12 cellular contexts compared by ENCODE assay signal in the genomic region with DNA sequence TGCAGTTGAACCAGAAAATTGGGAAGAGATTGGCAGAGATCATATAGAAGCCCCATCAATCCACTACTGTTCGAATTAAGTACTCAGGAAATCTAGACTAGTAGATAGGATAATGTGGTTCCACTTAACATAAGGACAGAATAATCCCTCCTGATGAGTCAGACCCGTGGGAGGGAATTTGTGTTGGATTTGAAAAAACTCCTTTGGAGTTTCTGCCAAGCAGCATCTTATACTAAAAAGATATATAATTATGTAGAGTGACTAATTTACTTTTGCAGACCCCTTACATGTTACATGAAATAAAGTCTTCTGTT.
DNase-seq lines count a peak whose midpoint lies in the region; ATAC-seq and TF ChIP-seq lines count a peak whose summit lies in the region.
"Had no signal": no experiment of that assay in that cellular context is flagged by ENCODE, and none has a peak within 500 bp of the region (broad histone marks: within the 10 kb centered on the region; RNA-seq: fewer than 3 reads in every experiment).

No MANE protein-coding gene starts in this region.

- H3K4me3 ChIP-seq in AG04450 (ENCODE audit: low read depth, low read length) (no peak overlapping the region), adipocyte (ENCODE audit: low read length) (no peak overlapping the region)
- H3K4me3 ChIP-seq: cardiac muscle cell had no signal

- no peaks in the 10 kb centered on the region for H3K27me3 Mint-ChIP-seq in HFFc6 (ENCODE audit: insufficient read depth)

- peak; percentile 46 for DNase-seq in AG04450 (ENCODE audit: low read depth, low spot score)
- peak; percentile 61 for DNase-seq in HFFc6
- DNase-seq in adipocyte (ENCODE audit: low read depth) = peak; percentile 86
- DNase-seq in glomerular visceral epithelial cell (ENCODE audit: extremely low spot score) = peak; percentile 38
- DNase-seq in substantia nigra (lab: John Stamatoyannopoulos, UW) = no peak
- DNase-seq in NK-92 treated with Interleukin-12 subunit alpha and Interleukin-12 subunit beta, amount 100 ng/mL, for 24 hours (lab: John Stamatoyannopoulos, UW) = no peak
- no peak for DNase-seq in activated CD4-positive, alpha-beta T cell treated with anti-CD3 and anti-CD28 coated beads for 1 hour
- DNase-seq: NCI-H1436 treated with DMSO at 0.1 percent for 48 hours; SIG-M5; stimulated activated CD4-positive, alpha-beta T cell treated with anti-CD3 and anti-CD28 coated beads, Interleukin-2, amount 100 ng/mL, for 24 hours had no signal

- peak overlapping the region; percentile 66 for H3K4me3 Mint-ChIP-seq in HFFc6

- ATAC-seq in GM18867 (IDR thresholded peaks at IDR 0.05; ENCODE audit: unreplicated experiment) = no peak

- H3K9ac ChIP-seq in adipocyte (ENCODE audit: low read length) = no peak overlapping the region

- no peaks in the 10 kb centered on the region for H3K36me3 ChIP-seq in adipocyte (ENCODE audit: control insufficient read depth, insufficient read depth, low read length, severe bottlenecking)
- H3K36me3 ChIP-seq: cardiac muscle cell had no signal

- CTCF ChIA-PET in AG04450 (lab: Charles Lee) = no interaction called here

- H3K27me3 ChIP-seq in AG04450 (ENCODE audit: control insufficient read depth, insufficient read depth, low read length) (no peaks in the 10 kb centered on the region), adipocyte (replicated peaks; ENCODE audit: control insufficient read depth, insufficient read depth, low read length) (no peaks in the 10 kb centered on the region)
- H3K27me3 ChIP-seq: cardiac muscle cell had no signal

- POLR2A ChIA-PET in AG04450 (lab: Yijun Ruan, JAX) = no interaction called here

- H3K9me3 ChIP-seq in AG04450 (ENCODE audit: control insufficient read depth, insufficient read depth, low read length) = no peaks in the 10 kb centered on the region
- H3K9me3 ChIP-seq in adipocyte (ENCODE audit: control insufficient read depth, low read length) = no peaks in the 10 kb centered on the region

- no peak for TF ChIP-seq CTCF in AG04450 (IDR thresholded peaks at IDR 0.05; ENCODE audit: low read depth, low read length)
- no peak for TF ChIP-seq CTCF in HFFc6 (IDR thresholded peaks at IDR 0.05)

- H3K36me3 Mint-ChIP-seq in HFFc6 (ENCODE audit: low read depth) = no peaks in the 10 kb centered on the region

- H3K27ac ChIP-seq in AG04450 (ENCODE audit: low read depth, low read length) (no peak overlapping the region), substantia nigra (ENCODE audit: low read depth, low read length, poor library complexity, severe bottlenecking) (no peak overlapping the region)
- H3K27ac ChIP-seq: cardiac muscle cell had no signal

- no peaks in the 10 kb centered on the region for H3K9me3 Mint-ChIP-seq in HFFc6

- peaks cover 24% of the 10 kb centered on the region for H3K4me1 ChIP-seq in adipocyte (ENCODE audit: control insufficient read depth, insufficient read depth, low read length)

- H3K27ac Mint-ChIP-seq in HFFc6 = peak overlapping the region; percentile 5; the same call in 1 of the 2 replicates

- peaks cover 61% of the 10 kb centered on the region for H3K4me1 Mint-ChIP-seq in HFFc6 (ENCODE audit: low read depth)

Comparison
In these comparisons a context has a peak if more than half of its experiments do, and no peak if none do; other contexts are left out.
1. DNase-seq: peak in AG04450 (single experiment), HFFc6 (single experiment), adipocyte (single experiment) and glomerular visceral epithelial cell (single experiment); none in substantia nigra (0 of 49), NK-92 treated with Interleukin-12 subunit alpha and Interleukin-12 subunit beta, amount 100 ng/mL, for 24 hours (single experiment) and activated CD4-positive, alpha-beta T cell treated with anti-CD3 and anti-CD28 coated beads for 1 hour (single experiment).